Comparison of ENCODE assay signal across 29 cellular contexts in genomic region chr12:64205542-64205941, GRCh38.
"Had no signal": no experiment of that assay in that cellular context is flagged by ENCODE, and none has a peak within 500 bp of the region (broad histone marks: within the 10 kb centered on the region; RNA-seq: fewer than 3 reads in every experiment).

No MANE protein-coding gene starts in this region.

- H3K27ac ChIP-seq: stomach, suprapubic skin, testis, thoracic aorta, thyroid gland, tibial artery, tibial nerve, transverse colon, upper lobe of left lung, upper lobe of right lung, uterus, vagina had no signal

- H3K4me3 Mint-ChIP-seq: stimulated activated effector memory CD8-positive, alpha-beta T cell treated with anti-CD3 and anti-CD28 coated beads, Interleukin-12 subunit alpha, Interleukin-12 subunit beta, amount 100 ng/mL, for 72 hours; stimulated activated memory B cell treated with anti-CD40 and anti-IgM and Interleukin-4, amounts not matched to agents 10 μg/mL and 1 μg/mL and 100 μg/mL, for 72 hours; stimulated activated naive B cell treated with anti-CD40 and anti-IgM and Interleukin-4, amounts not matched to agents 10 μg/mL and 1 μg/mL and 100 μg/mL, for 72 hours; stimulated activated naive CD8-positive, alpha-beta T cell treated with anti-CD3 and anti-CD28 coated beads, Interleukin-15, amount 100 ng/mL, for 72 hours; stimulated activated naive CD8-positive, alpha-beta T cell treated with anti-CD3 and anti-CD28 coated beads, Interleukin-15, Interleukin-2, amounts not matched to agents 100 ng/mL and 50 ng/mL, for 24 hours; type B pancreatic cell had no signal

- H3K4me1 Mint-ChIP-seq: stimulated activated effector memory CD8-positive, alpha-beta T cell treated with anti-CD3 and anti-CD28 coated beads, Interleukin-12 subunit alpha, Interleukin-12 subunit beta, amount 100 ng/mL, for 72 hours; stimulated activated naive B cell treated with anti-CD40 and anti-IgM and Interleukin-4, amounts not matched to agents 10 μg/mL and 1 μg/mL and 100 μg/mL, for 72 hours; stimulated activated naive CD8-positive, alpha-beta T cell treated with anti-CD3 and anti-CD28 coated beads, Interleukin-15, amount 100 ng/mL, for 72 hours had no signal

- H3K4me1 ChIP-seq: stomach, suprapubic skin, testis, thyroid gland, tibial artery, tibial nerve, transverse colon, upper lobe of left lung, upper lobe of right lung, uterus, vagina had no signal

- H3K4me3 ChIP-seq: stomach, suprapubic skin, testis, thoracic aorta, thyroid gland, tibial artery, tibial nerve, transverse colon, upper lobe of left lung, upper lobe of right lung, uterus, vagina had no signal

- ATAC-seq: stimulated activated effector memory CD8-positive, alpha-beta T cell treated with anti-CD3 and anti-CD28 coated beads, Interleukin-12 subunit alpha, Interleukin-12 subunit beta, amount 100 ng/mL, for 72 hours; stimulated activated memory B cell treated with anti-CD40 and anti-IgM and Interleukin-4, amounts not matched to agents 10 μg/mL and 1 μg/mL and 100 μg/mL, for 72 hours; stimulated activated naive B cell treated with anti-CD40 and anti-IgM and Interleukin-4, amounts not matched to agents 10 μg/mL and 1 μg/mL and 100 μg/mL, for 72 hours; stimulated activated naive CD8-positive, alpha-beta T cell treated with anti-CD3 and anti-CD28 coated beads, Interleukin-15, amount 100 ng/mL, for 72 hours; stimulated activated naive CD8-positive, alpha-beta T cell treated with anti-CD3 and anti-CD28 coated beads, Interleukin-15, Interleukin-2, amounts not matched to agents 100 U/mL and 50 U/mL, for 24 hours; upper lobe of right lung had no signal

- FAIRE-seq: urothelium cell line had no signal

- DNase-seq: stimulated activated CD4-positive, alpha-beta T cell treated with anti-CD3 and anti-CD28 coated beads, Interleukin-2, amount 100 ng/mL, for 48 hours; stimulated activated CD4-positive, alpha-beta T cell treated with anti-CD3 and anti-CD28 coated beads, Interleukin-4, amount 100 ng/mL, for 1 hour; stimulated activated CD4-positive, alpha-beta T cell treated with anti-CD3 and anti-CD28 coated beads, Interleukin-4, amount 100 ng/mL, for 24 hours; stimulated activated CD4-positive, alpha-beta T cell treated with anti-CD3 and anti-CD28 coated beads, Interleukin-4, amount 100 ng/mL, for 4 hours; stimulated activated CD8-positive, alpha-beta memory T cell treated with anti-CD3 and anti-CD28 coated beads, Interleukin-4, amount 100 ng/mL, for 48 hours; stimulated activated naive B cell treated with anti-CD40 and anti-IgM and Interleukin-4, amounts not matched to agents 10 μg/mL and 1 μg/mL and 100 μg/mL, for 72 hours; stimulated activated naive CD4-positive, alpha-beta T cell; stimulated activated naive CD4-positive, alpha-beta T cell treated with Interleukin-2 at 50 U/mL for 16 hours; stimulated activated naive CD8-positive, alpha-beta T cell treated with anti-CD3 and anti-CD28 coated beads, Interleukin-15, amount 100 ng/mL, for 72 hours; stimulated activated naive CD8-positive, alpha-beta T cell treated with anti-CD3 and anti-CD28 coated beads, Interleukin-15, Interleukin-2, amounts not matched to agents 100 U/mL and 50 U/mL, for 24 hours; stomach; substantia nigra; testis; thyroid gland; tibial artery; transverse colon; trophoblast cell; upper lobe of left lung; upper lobe of right lung; uterus had no signal

- H3K27me3 ChIP-seq: stomach, suprapubic skin, testis, thyroid gland, tibial artery, tibial nerve, transverse colon, upper lobe of left lung, upper lobe of right lung, uterus, vagina had no signal

- H3K27me3 Mint-ChIP-seq: stimulated activated memory B cell treated with anti-CD40 and anti-IgM and Interleukin-4, amounts not matched to agents 10 μg/mL and 1 μg/mL and 100 μg/mL, for 72 hours; stimulated activated naive B cell treated with anti-CD40 and anti-IgM and Interleukin-4, amounts not matched to agents 10 μg/mL and 1 μg/mL and 100 μg/mL, for 72 hours; stimulated activated naive CD8-positive, alpha-beta T cell treated with anti-CD3 and anti-CD28 coated beads, Interleukin-15, amount 100 ng/mL, for 72 hours; stimulated activated naive CD8-positive, alpha-beta T cell treated with anti-CD3 and anti-CD28 coated beads, Interleukin-15, Interleukin-2, amounts not matched to agents 100 ng/mL and 50 ng/mL, for 24 hours; type B pancreatic cell had no signal

- H3K9me3 ChIP-seq: stomach, suprapubic skin, testis, thoracic aorta, thyroid gland, tibial artery, tibial nerve, transverse colon, upper lobe of left lung, upper lobe of right lung, uterus, vagina had no signal

- H3K27ac Mint-ChIP-seq: stimulated activated effector memory CD8-positive, alpha-beta T cell treated with anti-CD3 and anti-CD28 coated beads, Interleukin-12 subunit alpha, Interleukin-12 subunit beta, amount 100 ng/mL, for 72 hours; stimulated activated memory B cell treated with anti-CD40 and anti-IgM and Interleukin-4, amounts not matched to agents 10 μg/mL and 1 μg/mL and 100 μg/mL, for 72 hours; stimulated activated naive B cell treated with anti-CD40 and anti-IgM and Interleukin-4, amounts not matched to agents 10 μg/mL and 1 μg/mL and 100 μg/mL, for 72 hours; stimulated activated naive CD8-positive, alpha-beta T cell treated with anti-CD3 and anti-CD28 coated beads, Interleukin-15, amount 100 ng/mL, for 72 hours; stimulated activated naive CD8-positive, alpha-beta T cell treated with anti-CD3 and anti-CD28 coated beads, Interleukin-15, Interleukin-2, amounts not matched to agents 100 ng/mL and 50 ng/mL, for 24 hours; type B pancreatic cell had no signal

- H3K36me3 ChIP-seq: thoracic aorta, thyroid gland, uterus had no signal

- H3K9me3 Mint-ChIP-seq: stimulated activated effector memory CD8-positive, alpha-beta T cell treated with anti-CD3 and anti-CD28 coated beads, Interleukin-12 subunit alpha, Interleukin-12 subunit beta, amount 100 ng/mL, for 72 hours; stimulated activated memory B cell treated with anti-CD40 and anti-IgM and Interleukin-4, amounts not matched to agents 10 μg/mL and 1 μg/mL and 100 μg/mL, for 72 hours; stimulated activated naive CD8-positive, alpha-beta T cell treated with anti-CD3 and anti-CD28 coated beads, Interleukin-15, amount 100 ng/mL, for 72 hours; stimulated activated naive CD8-positive, alpha-beta T cell treated with anti-CD3 and anti-CD28 coated beads, Interleukin-15, Interleukin-2, amounts not matched to agents 100 ng/mL and 50 ng/mL, for 24 hours; type B pancreatic cell had no signal
